ENCODE assay signal across 1 cellular context in the genomic region with DNA sequence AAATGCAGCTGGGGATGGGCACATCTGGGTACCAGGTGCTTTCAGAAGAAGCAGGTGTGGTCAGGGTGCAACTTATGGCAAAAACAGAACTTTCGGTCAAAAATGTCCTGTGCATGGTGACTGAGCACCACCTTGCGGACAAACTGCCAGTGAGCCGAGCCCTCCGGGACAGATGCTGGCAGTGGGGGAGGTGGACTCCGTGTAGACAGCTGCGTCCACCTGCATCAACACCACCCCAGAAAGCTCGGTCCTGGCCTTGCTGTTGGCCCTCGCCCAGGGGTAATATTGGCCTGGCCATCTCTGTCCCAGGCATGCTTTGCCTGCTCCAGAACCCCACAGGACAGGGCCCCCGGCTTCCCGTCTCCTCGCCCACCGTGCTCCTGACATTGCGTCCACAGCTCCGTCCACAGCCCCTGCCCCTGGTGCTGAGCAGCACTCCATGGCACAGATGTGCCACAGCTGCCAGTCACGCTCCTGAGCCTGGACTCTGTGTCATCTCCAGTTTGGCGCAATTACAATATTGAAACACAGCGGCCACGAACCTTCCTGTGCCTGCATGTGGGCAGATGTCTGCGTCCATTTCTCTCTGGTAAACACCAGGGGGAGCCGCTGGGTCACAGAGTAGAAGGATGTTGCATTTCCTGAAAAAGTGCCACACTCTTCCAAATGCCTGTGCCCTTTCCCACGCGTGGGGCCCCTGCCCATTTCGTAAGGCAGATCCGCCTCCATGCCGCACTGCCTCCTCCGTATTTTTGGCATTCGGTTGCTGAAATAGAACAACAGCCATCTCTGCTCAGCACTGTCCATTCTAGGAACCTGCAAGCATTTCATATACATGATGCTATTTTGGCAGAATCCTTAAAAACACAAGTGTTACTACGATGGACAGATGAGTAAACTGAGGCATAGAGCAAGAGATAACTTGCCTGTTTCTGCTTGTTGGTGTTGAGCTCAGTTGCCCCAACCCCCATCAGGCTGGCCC.
TF ChIP-seq lines count a peak whose summit lies in the region.

No MANE protein-coding gene starts in this region.

TF ChIP-seq in GM12878, 131 proteins besides CTCF, POLR2A, EP300 and RAD21:
- TF ChIP-seq NR2F1 (conservative IDR thresholded peaks at IDR 0.05) (no peak), STAT3 (IDR thresholded peaks at IDR 0.05; ENCODE audit: low read depth, low read length) (no peak), TCF3 (IDR thresholded peaks at IDR 0.05; ENCODE audit: borderline replicate concordance, insufficient read depth, low read depth, low read length) (peak; percentile 75; the same call in 1 of the 2 replicates), KLF5 (IDR thresholded peaks at IDR 0.05; ENCODE audit: partially characterized antibody) (no peak), SMC3 (IDR thresholded peaks at IDR 0.05; ENCODE audit: borderline replicate concordance, low read length) (peak; percentile 93), CREM (IDR thresholded peaks at IDR 0.05; ENCODE audit: low read depth) (0 out of 2 replicates have a peak, but pooled peaks have one; percentile 34), POU2F2 (IDR thresholded peaks at IDR 0.05; ENCODE audit: borderline replicate concordance, low read depth, low read length) (0 out of 3 replicates have a peak, but pooled peaks have one; percentile 18), RCOR1 (conservative IDR thresholded peaks at IDR 0.05; ENCODE audit: low read depth, low read length) (no peak), TCF12 (IDR thresholded peaks at IDR 0.05; ENCODE audit: low read depth, low read length) (peak; percentile 72; the same call in 1 of the 2 replicates), HDGF (IDR thresholded peaks at IDR 0.05) (no peak), RUNX3 (IDR thresholded peaks at IDR 0.05; ENCODE audit: low read length) (peak; percentile 14; the same call in 1 of the 2 replicates), YY1 (IDR thresholded peaks at IDR 0.05; ENCODE audit: low read depth, low read length) (peak; percentile 72), CBX3 (IDR thresholded peaks at IDR 0.05; ENCODE audit: borderline replicate concordance, low read depth) (no peak), GABPA (IDR thresholded peaks at IDR 0.05; ENCODE audit: low read depth) (no peak), PAX8 (IDR thresholded peaks at IDR 0.05) (no peak), BHLHE40 (IDR thresholded peaks at IDR 0.05; ENCODE audit: borderline replicate concordance in 1 of 2, low read depth in 2 of 2, low read length in 1 of 2) (0 out of 4 replicates have a peak, but pooled peaks of 1 of the 2 experiments have one; percentile 5), ZNF384 (IDR thresholded peaks at IDR 0.05; ENCODE audit: borderline replicate concordance, low read depth, low read length) (no peak), SMAD1 (IDR thresholded peaks at IDR 0.05; ENCODE audit: low read depth, partially characterized antibody) (no peak), MYC (IDR thresholded peaks at IDR 0.05; ENCODE audit: insufficient read depth, insufficient read length, insufficient replicate concordance, low read length, severe bottlenecking) (no peak), TARDBP (IDR thresholded peaks at IDR 0.05; ENCODE audit: borderline replicate concordance) (no peak), NFXL1 (IDR thresholded peaks at IDR 0.05; ENCODE audit: borderline replicate concordance) (no peak), LARP7 (IDR thresholded peaks at IDR 0.05) (0 out of 2 replicates have a peak, but pooled peaks have one; percentile 23), FOXK2 (IDR thresholded peaks at IDR 0.05) (no peak), KDM1A (IDR thresholded peaks at IDR 0.05; ENCODE audit: borderline replicate concordance) (no peak), JUND (IDR thresholded peaks at IDR 0.05; ENCODE audit: low read depth, low read length) (no peak), SMARCA5 (IDR thresholded peaks at IDR 0.05) (no peak), NBN (IDR thresholded peaks at IDR 0.05) (0 out of 2 replicates have a peak, but pooled peaks have one; percentile 26), BMI1 (IDR thresholded peaks at IDR 0.05; ENCODE audit: borderline replicate concordance) (no peak), FOXM1 (IDR thresholded peaks at IDR 0.05; ENCODE audit: low read depth, low read length) (0 out of 2 replicates have a peak, but pooled peaks have one; percentile 44), GATAD2B (conservative IDR thresholded peaks at IDR 0.05; ENCODE audit: low read depth) (0 out of 2 replicates have a peak, but pooled peaks have one; percentile 17), MEF2B (IDR thresholded peaks at IDR 0.05; ENCODE audit: partially characterized antibody, poor library complexity, severe bottlenecking) (no peak)
- TF ChIP-seq, protein P1, sequence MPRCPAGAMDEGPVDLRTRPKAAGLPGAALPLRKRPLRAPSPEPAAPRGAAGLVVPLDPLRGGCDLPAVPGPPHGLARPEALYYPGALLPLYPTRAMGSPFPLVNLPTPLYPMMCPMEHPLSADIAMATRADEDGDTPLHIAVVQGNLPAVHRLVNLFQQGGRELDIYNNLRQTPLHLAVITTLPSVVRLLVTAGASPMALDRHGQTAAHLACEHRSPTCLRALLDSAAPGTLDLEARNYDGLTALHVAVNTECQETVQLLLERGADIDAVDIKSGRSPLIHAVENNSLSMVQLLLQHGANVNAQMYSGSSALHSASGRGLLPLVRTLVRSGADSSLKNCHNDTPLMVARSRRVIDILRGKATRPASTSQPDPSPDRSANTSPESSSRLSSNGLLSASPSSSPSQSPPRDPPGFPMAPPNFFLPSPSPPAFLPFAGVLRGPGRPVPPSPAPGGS (IDR thresholded peaks at IDR 0.05; ENCODE audit: borderline replicate concordance, insufficient read depth, low read depth, low read length, poor library complexity, severe bottlenecking): no peak
- TF ChIP-seq, protein P2, sequence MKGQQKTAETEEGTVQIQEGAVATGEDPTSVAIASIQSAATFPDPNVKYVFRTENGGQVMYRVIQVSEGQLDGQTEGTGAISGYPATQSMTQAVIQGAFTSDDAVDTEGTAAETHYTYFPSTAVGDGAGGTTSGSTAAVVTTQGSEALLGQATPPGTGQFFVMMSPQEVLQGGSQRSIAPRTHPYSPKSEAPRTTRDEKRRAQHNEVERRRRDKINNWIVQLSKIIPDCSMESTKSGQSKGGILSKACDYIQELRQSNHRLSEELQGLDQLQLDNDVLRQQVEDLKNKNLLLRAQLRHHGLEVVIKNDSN (IDR thresholded peaks at IDR 0.05; ENCODE audit: borderline replicate concordance, extremely low read length, insufficient read depth, low read depth, low read length): no peak
- TF ChIP-seq, protein P3, sequence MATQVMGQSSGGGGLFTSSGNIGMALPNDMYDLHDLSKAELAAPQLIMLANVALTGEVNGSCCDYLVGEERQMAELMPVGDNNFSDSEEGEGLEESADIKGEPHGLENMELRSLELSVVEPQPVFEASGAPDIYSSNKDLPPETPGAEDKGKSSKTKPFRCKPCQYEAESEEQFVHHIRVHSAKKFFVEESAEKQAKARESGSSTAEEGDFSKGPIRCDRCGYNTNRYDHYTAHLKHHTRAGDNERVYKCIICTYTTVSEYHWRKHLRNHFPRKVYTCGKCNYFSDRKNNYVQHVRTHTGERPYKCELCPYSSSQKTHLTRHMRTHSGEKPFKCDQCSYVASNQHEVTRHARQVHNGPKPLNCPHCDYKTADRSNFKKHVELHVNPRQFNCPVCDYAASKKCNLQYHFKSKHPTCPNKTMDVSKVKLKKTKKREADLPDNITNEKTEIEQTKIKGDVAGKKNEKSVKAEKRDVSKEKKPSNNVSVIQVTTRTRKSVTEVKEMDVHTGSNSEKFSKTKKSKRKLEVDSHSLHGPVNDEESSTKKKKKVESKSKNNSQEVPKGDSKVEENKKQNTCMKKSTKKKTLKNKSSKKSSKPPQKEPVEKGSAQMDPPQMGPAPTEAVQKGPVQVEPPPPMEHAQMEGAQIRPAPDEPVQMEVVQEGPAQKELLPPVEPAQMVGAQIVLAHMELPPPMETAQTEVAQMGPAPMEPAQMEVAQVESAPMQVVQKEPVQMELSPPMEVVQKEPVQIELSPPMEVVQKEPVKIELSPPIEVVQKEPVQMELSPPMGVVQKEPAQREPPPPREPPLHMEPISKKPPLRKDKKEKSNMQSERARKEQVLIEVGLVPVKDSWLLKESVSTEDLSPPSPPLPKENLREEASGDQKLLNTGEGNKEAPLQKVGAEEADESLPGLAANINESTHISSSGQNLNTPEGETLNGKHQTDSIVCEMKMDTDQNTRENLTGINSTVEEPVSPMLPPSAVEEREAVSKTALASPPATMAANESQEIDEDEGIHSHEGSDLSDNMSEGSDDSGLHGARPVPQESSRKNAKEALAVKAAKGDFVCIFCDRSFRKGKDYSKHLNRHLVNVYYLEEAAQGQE (IDR thresholded peaks at IDR 0.05; ENCODE audit: low read depth, low read length): no peak
- TF ChIP-seq, protein P4, sequence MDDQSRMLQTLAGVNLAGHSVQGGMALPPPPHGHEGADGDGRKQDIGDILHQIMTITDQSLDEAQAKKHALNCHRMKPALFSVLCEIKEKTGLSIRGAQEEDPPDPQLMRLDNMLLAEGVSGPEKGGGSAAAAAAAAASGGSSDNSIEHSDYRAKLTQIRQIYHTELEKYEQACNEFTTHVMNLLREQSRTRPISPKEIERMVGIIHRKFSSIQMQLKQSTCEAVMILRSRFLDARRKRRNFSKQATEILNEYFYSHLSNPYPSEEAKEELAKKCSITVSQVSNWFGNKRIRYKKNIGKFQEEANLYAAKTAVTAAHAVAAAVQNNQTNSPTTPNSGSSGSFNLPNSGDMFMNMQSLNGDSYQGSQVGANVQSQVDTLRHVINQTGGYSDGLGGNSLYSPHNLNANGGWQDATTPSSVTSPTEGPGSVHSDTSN (IDR thresholded peaks at IDR 0.05; ENCODE audit: insufficient replicate concordance, low read depth, low read length): no peak
- TF ChIP-seq, protein P5, sequence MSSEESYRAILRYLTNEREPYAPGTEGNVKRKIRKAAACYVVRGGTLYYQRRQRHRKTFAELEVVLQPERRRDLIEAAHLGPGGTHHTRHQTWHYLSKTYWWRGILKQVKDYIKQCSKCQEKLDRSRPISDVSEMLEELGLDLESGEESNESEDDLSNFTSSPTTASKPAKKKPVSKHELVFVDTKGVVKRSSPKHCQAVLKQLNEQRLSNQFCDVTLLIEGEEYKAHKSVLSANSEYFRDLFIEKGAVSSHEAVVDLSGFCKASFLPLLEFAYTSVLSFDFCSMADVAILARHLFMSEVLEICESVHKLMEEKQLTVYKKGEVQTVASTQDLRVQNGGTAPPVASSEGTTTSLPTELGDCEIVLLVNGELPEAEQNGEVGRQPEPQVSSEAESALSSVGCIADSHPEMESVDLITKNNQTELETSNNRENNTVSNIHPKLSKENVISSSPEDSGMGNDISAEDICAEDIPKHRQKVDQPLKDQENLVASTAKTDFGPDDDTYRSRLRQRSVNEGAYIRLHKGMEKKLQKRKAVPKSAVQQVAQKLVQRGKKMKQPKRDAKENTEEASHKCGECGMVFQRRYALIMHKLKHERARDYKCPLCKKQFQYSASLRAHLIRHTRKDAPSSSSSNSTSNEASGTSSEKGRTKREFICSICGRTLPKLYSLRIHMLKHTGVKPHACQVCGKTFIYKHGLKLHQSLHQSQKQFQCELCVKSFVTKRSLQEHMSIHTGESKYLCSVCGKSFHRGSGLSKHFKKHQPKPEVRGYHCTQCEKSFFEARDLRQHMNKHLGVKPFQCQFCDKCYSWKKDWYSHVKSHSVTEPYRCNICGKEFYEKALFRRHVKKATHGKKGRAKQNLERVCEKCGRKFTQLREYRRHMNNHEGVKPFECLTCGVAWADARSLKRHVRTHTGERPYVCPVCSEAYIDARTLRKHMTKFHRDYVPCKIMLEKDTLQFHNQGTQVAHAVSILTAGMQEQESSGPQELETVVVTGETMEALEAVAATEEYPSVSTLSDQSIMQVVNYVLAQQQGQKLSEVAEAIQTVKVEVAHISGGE (CRISPR knock-in tag; IDR thresholded peaks at IDR 0.05): no peak
- TF ChIP-seq, protein P6, sequence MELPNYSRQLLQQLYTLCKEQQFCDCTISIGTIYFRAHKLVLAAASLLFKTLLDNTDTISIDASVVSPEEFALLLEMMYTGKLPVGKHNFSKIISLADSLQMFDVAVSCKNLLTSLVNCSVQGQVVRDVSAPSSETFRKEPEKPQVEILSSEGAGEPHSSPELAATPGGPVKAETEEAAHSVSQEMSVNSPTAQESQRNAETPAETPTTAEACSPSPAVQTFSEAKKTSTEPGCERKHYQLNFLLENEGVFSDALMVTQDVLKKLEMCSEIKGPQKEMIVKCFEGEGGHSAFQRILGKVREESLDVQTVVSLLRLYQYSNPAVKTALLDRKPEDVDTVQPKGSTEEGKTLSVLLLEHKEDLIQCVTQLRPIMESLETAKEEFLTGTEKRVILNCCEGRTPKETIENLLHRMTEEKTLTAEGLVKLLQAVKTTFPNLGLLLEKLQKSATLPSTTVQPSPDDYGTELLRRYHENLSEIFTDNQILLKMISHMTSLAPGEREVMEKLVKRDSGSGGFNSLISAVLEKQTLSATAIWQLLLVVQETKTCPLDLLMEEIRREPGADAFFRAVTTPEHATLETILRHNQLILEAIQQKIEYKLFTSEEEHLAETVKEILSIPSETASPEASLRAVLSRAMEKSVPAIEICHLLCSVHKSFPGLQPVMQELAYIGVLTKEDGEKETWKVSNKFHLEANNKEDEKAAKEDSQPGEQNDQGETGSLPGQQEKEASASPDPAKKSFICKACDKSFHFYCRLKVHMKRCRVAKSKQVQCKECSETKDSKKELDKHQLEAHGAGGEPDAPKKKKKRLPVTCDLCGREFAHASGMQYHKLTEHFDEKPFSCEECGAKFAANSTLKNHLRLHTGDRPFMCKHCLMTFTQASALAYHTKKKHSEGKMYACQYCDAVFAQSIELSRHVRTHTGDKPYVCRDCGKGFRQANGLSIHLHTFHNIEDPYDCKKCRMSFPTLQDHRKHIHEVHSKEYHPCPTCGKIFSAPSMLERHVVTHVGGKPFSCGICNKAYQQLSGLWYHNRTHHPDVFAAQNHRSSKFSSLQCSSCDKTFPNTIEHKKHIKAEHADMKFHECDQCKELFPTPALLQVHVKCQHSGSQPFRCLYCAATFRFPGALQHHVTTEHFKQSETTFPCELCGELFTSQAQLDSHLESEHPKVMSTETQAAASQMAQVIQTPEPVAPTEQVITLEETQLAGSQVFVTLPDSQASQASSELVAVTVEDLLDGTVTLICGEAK (IDR thresholded peaks at IDR 0.05; ENCODE audit: borderline replicate concordance): no peak
